In the genomic region with DNA sequence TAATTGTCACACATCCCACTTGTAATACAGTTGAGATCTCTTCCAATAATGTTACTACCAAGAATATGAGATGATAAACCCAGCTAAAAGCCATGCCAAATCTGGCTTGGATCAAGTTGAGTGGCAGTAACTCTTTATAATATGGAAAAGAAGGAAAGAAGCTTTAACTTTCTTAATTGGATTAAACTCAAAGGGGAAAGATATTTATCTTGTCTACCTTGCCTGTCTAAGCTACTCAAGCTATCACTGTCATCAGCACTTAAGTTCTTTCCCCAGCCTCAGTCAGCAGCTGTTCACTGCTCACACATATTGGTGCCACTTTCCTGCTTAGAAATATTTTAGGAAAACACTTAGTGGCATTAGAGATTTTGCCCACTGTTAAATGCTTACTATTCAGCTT, we compare ENCODE assay signal across 27 cellular contexts.
"Had no signal": no experiment of that assay in that cellular context is flagged by ENCODE, and none has a peak within 500 bp of the region (broad histone marks: within the 10 kb centered on the region; RNA-seq: fewer than 3 reads in every experiment).

No MANE protein-coding gene starts in this region.

- H3K27ac Mint-ChIP-seq: activated CD4-positive, alpha-beta memory T cell treated with anti-CD3 and anti-CD28 coated beads for 36 hours; activated CD4-positive, alpha-beta T cell treated with anti-CD3 and anti-CD28 coated beads, Interleukin-2, amount 10 ng/mL, durations not matched to agents 7 days and 5 days; activated naive CD4-positive, alpha-beta T cell treated with anti-CD3 and anti-CD28 coated beads, Interleukin-2, amount 50 U/mL, for 72 hours; activated naive CD8-positive, alpha-beta T cell treated with anti-CD3 and anti-CD28 coated beads, Interleukin-2, amount 50 U/mL, for 24 hours; T-helper 17 cell had no signal

- H3K4me1 ChIP-seq: ascending aorta, body of pancreas, SJCRH30 had no signal

- H3K9me3 ChIP-seq: ascending aorta, body of pancreas, SJCRH30 had no signal

- H3K36me3 ChIP-seq: ascending aorta, SJCRH30 had no signal

- H3K9me3 Mint-ChIP-seq: activated CD4-positive, alpha-beta memory T cell treated with anti-CD3 and anti-CD28 coated beads for 36 hours; activated CD4-positive, alpha-beta T cell treated with anti-CD3 and anti-CD28 coated beads, Interleukin-2, amount 10 ng/mL, durations not matched to agents 7 days and 5 days; activated naive CD8-positive, alpha-beta T cell treated with anti-CD3 and anti-CD28 coated beads, Interleukin-2, amount 50 U/mL, for 24 hours; activated T-cell treated with anti-CD3 and anti-CD28 coated beads, Interleukin-2, amount 50 U/mL, for 4 hours had no signal

- H3K4me3 Mint-ChIP-seq: activated CD4-positive, alpha-beta memory T cell treated with anti-CD3 and anti-CD28 coated beads for 36 hours; activated CD4-positive, alpha-beta T cell treated with anti-CD3 and anti-CD28 coated beads, Interleukin-2, amount 10 ng/mL, durations not matched to agents 7 days and 5 days; activated naive CD8-positive, alpha-beta T cell treated with anti-CD3 and anti-CD28 coated beads, Interleukin-2, amount 50 U/mL, for 24 hours; activated T-cell treated with anti-CD3 and anti-CD28 coated beads, Interleukin-2, amount 50 U/mL, for 4 hours; central memory CD8-positive, alpha-beta T cell; T-helper 17 cell had no signal

- H3K4me3 ChIP-seq: ascending aorta, body of pancreas, SJCRH30 had no signal

- ATAC-seq: activated naive CD4-positive, alpha-beta T cell treated with anti-CD3 and anti-CD28 coated beads, Interleukin-2, amount 50 U/mL, for 72 hours; activated naive CD8-positive, alpha-beta T cell treated with anti-CD3 and anti-CD28 coated beads, Interleukin-2, amount 50 U/mL, for 24 hours; activated T-cell treated with anti-CD3 and anti-CD28 coated beads, Interleukin-2, amount 50 U/mL, for 4 hours; body of pancreas; Panc1; Right ventricle myocardium inferior; T-helper 17 cell had no signal

- H3K36me3 Mint-ChIP-seq: activated CD4-positive, alpha-beta memory T cell treated with anti-CD3 and anti-CD28 coated beads for 36 hours; activated naive CD4-positive, alpha-beta T cell treated with anti-CD3 and anti-CD28 coated beads, Interleukin-2, amount 50 U/mL, for 72 hours had no signal

- H3K27me3 Mint-ChIP-seq: activated CD4-positive, alpha-beta memory T cell treated with anti-CD3 and anti-CD28 coated beads for 36 hours; activated CD4-positive, alpha-beta T cell treated with anti-CD3 and anti-CD28 coated beads, Interleukin-2, amount 10 ng/mL, durations not matched to agents 7 days and 5 days; activated naive CD8-positive, alpha-beta T cell treated with anti-CD3 and anti-CD28 coated beads, Interleukin-2, amount 50 U/mL, for 24 hours; central memory CD8-positive, alpha-beta T cell; T-helper 17 cell had no signal

- H3K27ac ChIP-seq: ascending aorta, body of pancreas, SJCRH30 had no signal

- DNase-seq: activated CD4-positive, alpha-beta memory T cell treated with anti-CD3 and anti-CD28 coated beads for 36 hours; activated CD4-positive, alpha-beta T cell treated with anti-CD3 and anti-CD28 coated beads, Interleukin-2, amount 10 ng/mL, durations not matched to agents 7 days and 5 days; activated CD4-positive, CD25-positive, alpha-beta regulatory T cell; activated CD8-positive, alpha-beta memory T cell treated with anti-CD3 and anti-CD28 coated beads for 24 hours; activated effector memory CD4-positive, alpha-beta T cell treated with anti-CD3 and anti-CD28 coated beads, Interleukin-2, amount 50 U/mL, for 16 hours; activated naive CD4-positive, alpha-beta T cell treated with Interleukin-2 at 50 U/mL for 16 hours; activated naive CD8-positive, alpha-beta T cell treated with anti-CD3 and anti-CD28 coated beads, Interleukin-2, amount 50 U/mL, for 24 hours; activated T-cell treated with anti-CD3 and anti-CD28 coated beads, Interleukin-2, amount 50 U/mL, for 4 hours; amniotic stem cell; body of pancreas; MM.1S; NCI-H1105 treated with DMSO at 0.1 percent for 48 hours; NCI-H1436 treated with DMSO at 0.1 percent for 48 hours; NCI-H187; NCI-H2081; NCI-H345; NCI-H510A treated with DMSO at 0.1 percent for 48 hours; NCI-H748 treated with DMSO at 0.1 percent for 48 hours; RPMI8226; SJCRH30; T-helper 17 cell; T-helper 9 cell had no signal

- H3K27me3 ChIP-seq: ascending aorta, body of pancreas, SJCRH30 had no signal

- H3K4me1 Mint-ChIP-seq: activated CD4-positive, alpha-beta T cell treated with anti-CD3 and anti-CD28 coated beads, Interleukin-2, amount 10 ng/mL, durations not matched to agents 7 days and 5 days; activated naive CD8-positive, alpha-beta T cell treated with anti-CD3 and anti-CD28 coated beads, Interleukin-2, amount 50 U/mL, for 24 hours; central memory CD8-positive, alpha-beta T cell; T-helper 17 cell had no signal
